31 cellular contexts compared by ENCODE assay signal in genomic region chr10:61627266-61627665, GRCh38. TPM values are rescaled to one million over a fixed set of nuclear protein-coding genes. Genes with fewer than 3 reads are reported as not detected.
A peak's percentile ranks its signal among the peaks of the same experiment; 100 is the strongest.
DNase-seq lines count a peak whose midpoint lies in the region; ATAC-seq and TF ChIP-seq lines count a peak whose summit lies in the region.
"Had no signal": no experiment of that assay in that cellular context is flagged by ENCODE, and none has a peak within 500 bp of the region (broad histone marks: within the 10 kb centered on the region; RNA-seq: fewer than 3 reads in every experiment).

No MANE protein-coding gene starts in this region.

- H3K9me3 ChIP-seq in RWPE2 (ENCODE audit: severe bottlenecking) = no peaks in the 10 kb centered on the region
- H3K9me3 ChIP-seq: adrenal gland; BLaER1 treated with 17β-estradiol and CSF1 and Interleukin-3, amounts not matched to agents 10 nM and 100 nM; pancreas; spleen; upper lobe of left lung had no signal

- peaks cover 28% of the 10 kb centered on the region for H3K4me1 ChIP-seq in RWPE2 (ENCODE audit: insufficient read depth, poor library complexity, severe bottlenecking)
- H3K4me1 ChIP-seq: adrenal gland; BLaER1 treated with 17β-estradiol and CSF1 and Interleukin-3, amounts not matched to agents 10 nM and 100 nM; pancreas had no signal

- no peaks in the 10 kb centered on the region for H3K9me3 Mint-ChIP-seq in mesothelial cell of epicardium
- H3K9me3 Mint-ChIP-seq: activated B cell treated with CpG ODN at 0.5 μM for 24 hours; activated T-cell treated with anti-CD3 and anti-CD28 coated beads, Interleukin-2, amount 50 U/mL, for 72 hours; dendritic cell treated with granulocyte-macrophage colony-stimulating factor and Interleukin-4, amounts not matched to agents 40 ng/mL and 50 ng/mL, for 4 days; nephron progenitor cell; T-cell had no signal

- no peaks in the 10 kb centered on the region for H3K27me3 ChIP-seq in RWPE2 (ENCODE audit: insufficient read depth, poor library complexity, severe bottlenecking)
- H3K27me3 ChIP-seq: BLaER1 treated with 17β-estradiol and CSF1 and Interleukin-3, amounts not matched to agents 10 nM and 100 nM; pancreas; spleen; upper lobe of left lung had no signal

- H3K27me3 Mint-ChIP-seq in mesothelial cell of epicardium (ENCODE audit: low read depth) = no peaks in the 10 kb centered on the region

- no peak overlapping the region for H3K4me3 ChIP-seq in RWPE2 (ENCODE audit: severe bottlenecking)
- H3K4me3 ChIP-seq: adrenal gland; BLaER1 treated with 17β-estradiol and CSF1 and Interleukin-3, amounts not matched to agents 10 nM and 100 nM; lung; pancreas; spleen; upper lobe of left lung had no signal

- H3K27ac ChIP-seq in RWPE2 (ENCODE audit: poor library complexity, severe bottlenecking) = peak overlapping the region; percentile 96
- H3K27ac ChIP-seq in cingulate gyrus (ENCODE audit: low read depth, low read length) = peak overlapping the region; percentile 32
- H3K27ac ChIP-seq: adrenal gland; BLaER1 treated with 17β-estradiol and CSF1 and Interleukin-3, amounts not matched to agents 10 nM and 100 nM; pancreas; spleen; upper lobe of left lung had no signal

- H3K36me3 ChIP-seq in RWPE2 (ENCODE audit: low read depth) = no peaks in the 10 kb centered on the region
- H3K36me3 ChIP-seq: adrenal gland; BLaER1 treated with 17β-estradiol and CSF1 and Interleukin-3, amounts not matched to agents 10 nM and 100 nM; pancreas; spleen; upper lobe of left lung had no signal

- no peak for ATAC-seq in RWPE2 (ENCODE audit: low read depth)
- no peak for ATAC-seq in HG03457 (IDR thresholded peaks at IDR 0.05; ENCODE audit: unreplicated experiment)
- ATAC-seq: activated T-cell treated with anti-CD3 and anti-CD28 coated beads, Interleukin-2, amount 50 U/mL, for 72 hours; HCT116; pancreas; T-cell had no signal

- H3K36me3 Mint-ChIP-seq in mesothelial cell of epicardium = no peaks in the 10 kb centered on the region
- H3K36me3 Mint-ChIP-seq: T-cell had no signal

- peak overlapping the region; percentile 95 for H3K27ac Mint-ChIP-seq in mesothelial cell of epicardium
- H3K27ac Mint-ChIP-seq: activated B cell treated with CpG ODN at 0.5 μM for 24 hours; activated T-cell treated with anti-CD3 and anti-CD28 coated beads, Interleukin-2, amount 50 U/mL, for 72 hours; dendritic cell treated with granulocyte-macrophage colony-stimulating factor and Interleukin-4, amounts not matched to agents 40 ng/mL and 50 ng/mL, for 4 days; nephron progenitor cell; T-cell had no signal

- DNase-seq in EL = peak; percentile 61
- no peak for DNase-seq in RWPE2 (ENCODE audit: low spot score)
- no peak for DNase-seq in mesothelial cell of epicardium (ENCODE audit: low spot score in 2 of 2, unreplicated experiment in 2 of 2)
- DNase-seq in activated CD4-positive, alpha-beta T cell treated with anti-CD3 and anti-CD28 coated beads, Interleukin-2, amount 50 U/mL, for 48 hours = no peak
- no peak for DNase-seq in SHP77 (lab: John Stamatoyannopoulos, UW)
- no peak for DNase-seq in COLO668 (lab: John Stamatoyannopoulos, UW; ENCODE audit: unreplicated experiment)
- DNase-seq: activated B cell treated with CpG ODN at 0.5 μM for 24 hours; activated CD4-positive, alpha-beta T cell treated with anti-CD3 and anti-CD28 coated beads, Interleukin-2, amount 50 U/mL, for 1 hour; activated naive CD4-positive, alpha-beta T cell treated with Interleukin-2 at 50 U/mL for 16 hours; activated T-cell treated with anti-CD3 and anti-CD28 coated beads, Interleukin-2, amount 50 U/mL, for 72 hours; adrenal gland; DMS79; head of caudate nucleus; NCI-H1436 treated with DMSO at 0.1 percent for 48 hours; NCI-H2107; NCI-H446 treated with DMSO at 0.1 percent for 48 hours; NCI-H82; nephron progenitor cell; OCI-M1; pancreas; Right ventricle myocardium superior; spleen; T-cell; upper lobe of left lung had no signal

- TF ChIP-seq CTCF in RWPE2 (IDR thresholded peaks at IDR 0.05; ENCODE audit: poor library complexity, severe bottlenecking) = no peak
- TF ChIP-seq CTCF in mesothelial cell of epicardium (IDR thresholded peaks at IDR 0.05; ENCODE audit: unreplicated experiment) = no peak

- H3K4me1 Mint-ChIP-seq in mesothelial cell of epicardium = peaks cover 42% of the 10 kb centered on the region
- H3K4me1 Mint-ChIP-seq: activated B cell treated with CpG ODN at 0.5 μM for 24 hours, T-cell had no signal

- H3K4me3 Mint-ChIP-seq in mesothelial cell of epicardium = no peak overlapping the region
- H3K4me3 Mint-ChIP-seq: activated B cell treated with CpG ODN at 0.5 μM for 24 hours; activated T-cell treated with anti-CD3 and anti-CD28 coated beads, Interleukin-2, amount 50 U/mL, for 72 hours; dendritic cell treated with granulocyte-macrophage colony-stimulating factor and Interleukin-4, amounts not matched to agents 40 ng/mL and 50 ng/mL, for 4 days; nephron progenitor cell; T-cell had no signal

RNA-seq across cellular contexts. Expression of gene CABCOCO1, which starts 35.5 kb away (rescaled TPM):
- total RNA-seq in mesothelial cell of epicardium = 2.5 to 4.8 TPM (median 2.5 TPM) in 3 replicates
- total RNA-seq: activated B cell treated with CpG ODN at 0.5 μM for 24 hours; activated T-cell treated with anti-CD3 and anti-CD28 coated beads, Interleukin-2, amount 50 U/mL, for 72 hours; cardiac septum; Right ventricle myocardium superior; T-cell had no signal
